Comparison of ENCODE assay signal across 8 cellular contexts in the genomic region with DNA sequence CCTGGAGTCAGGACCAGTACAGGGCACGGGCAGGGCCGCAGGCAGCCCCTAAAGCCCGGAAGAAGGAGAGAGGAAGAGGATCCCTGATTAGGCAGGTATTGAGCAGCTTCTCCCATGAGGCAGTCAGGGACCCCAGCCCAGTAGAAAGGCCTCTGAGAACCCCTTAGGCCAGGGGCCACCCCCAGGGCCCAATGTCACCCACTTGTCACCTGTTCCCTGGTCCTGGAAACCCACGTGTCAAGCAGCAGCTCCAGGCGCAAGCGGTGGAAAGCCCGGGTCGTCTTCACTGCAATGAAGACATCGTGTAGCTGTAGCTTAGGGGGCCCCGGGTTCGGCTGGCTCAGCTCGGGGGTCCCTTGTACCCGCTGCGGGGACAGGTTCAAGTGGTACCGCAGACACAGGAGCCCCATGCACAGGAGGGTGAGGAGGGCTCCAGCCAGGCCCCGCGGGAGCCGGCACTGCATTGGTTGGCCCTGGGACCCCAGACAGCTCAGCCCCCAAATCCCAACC. TPM values are rescaled to one million over a fixed set of nuclear protein-coding genes. Genes with fewer than 3 reads are reported as not detected.
DNase-seq lines count a peak whose midpoint lies in the region; ATAC-seq and TF ChIP-seq lines count a peak whose summit lies in the region.

No MANE protein-coding gene starts in this region.

- peaks cover 56% of the 10 kb centered on the region for H3K79me2 ChIP-seq in Loucy (ENCODE audit: insufficient read depth, low read length)

- H3K4me1 Mint-ChIP-seq in activated naive CD8-positive, alpha-beta T cell treated with anti-CD3 and anti-CD28 coated beads, Interleukin-2, amount 50 U/mL, for 24 hours = peaks cover 58% of the 10 kb centered on the region

- peak overlapping the region; percentile 97 for H3K4me3 Mint-ChIP-seq in activated naive CD8-positive, alpha-beta T cell treated with anti-CD3 and anti-CD28 coated beads, Interleukin-2, amount 50 U/mL, for 24 hours

- peak overlapping the region; percentile 97 for H3K27ac Mint-ChIP-seq in activated naive CD8-positive, alpha-beta T cell treated with anti-CD3 and anti-CD28 coated beads, Interleukin-2, amount 50 U/mL, for 24 hours

- no peaks in the 10 kb centered on the region for H3K27me3 ChIP-seq in Loucy (ENCODE audit: insufficient read depth, low read length, poor library complexity, severe bottlenecking)
- peaks cover 0 to 15% (median 8%) of the 10 kb centered on the region in 3 donors for H3K27me3 ChIP-seq in psoas muscle (ENCODE audit: insufficient read depth in 3 of 3, low read length in 2 of 3)

- no peaks in the 10 kb centered on the region for H3K27me3 Mint-ChIP-seq in activated naive CD8-positive, alpha-beta T cell treated with anti-CD3 and anti-CD28 coated beads, Interleukin-2, amount 50 U/mL, for 24 hours

- peak; percentile 28 for ATAC-seq in GM19395 (IDR thresholded peaks at IDR 0.05; ENCODE audit: unreplicated experiment)
- ATAC-seq in activated naive CD8-positive, alpha-beta T cell treated with anti-CD3 and anti-CD28 coated beads, Interleukin-2, amount 50 U/mL, for 24 hours = peak; percentile 1
- ATAC-seq in psoas muscle = peak in 1 of 4 donors; percentile 5
- ATAC-seq in GM18858 (IDR thresholded peaks at IDR 0.05; ENCODE audit: unreplicated experiment) = no peak

- no peaks in the 10 kb centered on the region for H3K36me3 ChIP-seq in Loucy (ENCODE audit: insufficient read depth, low read length)
- no peaks in the 10 kb centered on the region for H3K36me3 ChIP-seq in psoas muscle (ENCODE audit: insufficient read depth in 1 of 2, low read depth in 1 of 2)

- peaks cover 33% of the 10 kb centered on the region for H3K36me3 Mint-ChIP-seq in activated naive CD8-positive, alpha-beta T cell treated with anti-CD3 and anti-CD28 coated beads, Interleukin-2, amount 50 U/mL, for 24 hours (ENCODE audit: low read depth)

- H3F3A ChIP-seq in Loucy (ENCODE audit: low read depth) = no peaks in the 10 kb centered on the region

- 52 to 57% (median 52%) methylated on average over 17 to 18 of the region's 18 CpGs for WGBS in psoas muscle, 3 donors

- H2AFZ ChIP-seq in Loucy (ENCODE audit: low read length) = no peak overlapping the region

- intact Hi-C loops in psoas muscle (cut with DNase I) = no loop called here

- peak overlapping the region; percentile 97 for H3K9ac ChIP-seq in Loucy (ENCODE audit: low read depth, low read length, poor library complexity, severe bottlenecking)

- H4K20me1 ChIP-seq in Loucy (ENCODE audit: insufficient read depth, low read length, poor library complexity, severe bottlenecking) = peaks cover 3% of the 10 kb centered on the region

- H3K9me3 ChIP-seq in Loucy (ENCODE audit: insufficient read depth, low read depth, low read length) = no peaks in the 10 kb centered on the region
- H3K9me3 ChIP-seq in psoas muscle = no peaks in the 10 kb centered on the region

- H3K4me2 ChIP-seq in Loucy (ENCODE audit: low read depth, low read length, poor library complexity, severe bottlenecking) = peak overlapping the region; percentile 90

- H3K9me3 Mint-ChIP-seq in activated naive CD8-positive, alpha-beta T cell treated with anti-CD3 and anti-CD28 coated beads, Interleukin-2, amount 50 U/mL, for 24 hours = no peaks in the 10 kb centered on the region

- peak overlapping the region; percentile 81 for H3K4me3 ChIP-seq in Loucy (ENCODE audit: low read length, poor library complexity, severe bottlenecking)
- peak overlapping the region; percentile 52 for H3K4me3 ChIP-seq in psoas muscle

- H3K9me2 ChIP-seq in Loucy (replicated peaks; ENCODE audit: low read depth, low read length) = no peaks in the 10 kb centered on the region

- H3K27ac ChIP-seq in psoas muscle = peak overlapping the region; percentile 46

- TF ChIP-seq CTCF in Loucy (conservative IDR thresholded peaks at IDR 0.05; ENCODE audit: low read length) (no peak), psoas muscle (IDR thresholded peaks at IDR 0.05) (no peak)

- H3K4me1 ChIP-seq in Loucy (ENCODE audit: insufficient read depth, low read length, poor library complexity, severe bottlenecking) (peaks cover 28% of the 10 kb centered on the region), psoas muscle (no peaks in the 10 kb centered on the region)

- DNase-seq in activated naive CD8-positive, alpha-beta T cell treated with anti-CD3 and anti-CD28 coated beads, Interleukin-2, amount 50 U/mL, for 24 hours = peak; percentile 36
- DNase-seq in psoas muscle = no peak
- no peak for DNase-seq in NCI-H2227 treated with DMSO at 0.1 percent for 48 hours (lab: John Stamatoyannopoulos, UW)
- no peak for DNase-seq in iPS-NIHi11 (ENCODE audit: low spot score)
- DNase-seq in MV-4-11 (lab: John Stamatoyannopoulos, UW) = no peak

RNA-seq across cellular contexts. Expression of a gene that starts 0.4 kb away (rescaled TPM):
- 1 to 10 TPM; 4.5 to 8.0 (median 7.7) TPM for total RNA-seq in psoas muscle
- 1 to 10 TPM; 4.3 to 9.6 (median 8.2) TPM for polyA plus RNA-seq in psoas muscle

RNA-seq across cellular contexts. Expression of a gene that starts 33.4 kb away (rescaled TPM):
- total RNA-seq in psoas muscle = 1 to 10 TPM; 3.8 to 8.0 (median 4.5) TPM
- 1 to 10 TPM; 2.9 to 6.9 (median 4.1) TPM for polyA plus RNA-seq in psoas muscle

RNA-seq across cellular contexts. Expression of a gene that starts 58.5 kb away (rescaled TPM):
- total RNA-seq in psoas muscle = not detected
- polyA plus RNA-seq in psoas muscle = under 1 TPM; 0.01 to 0.05 (median 0.01) TPM
